In the genomic region with DNA sequence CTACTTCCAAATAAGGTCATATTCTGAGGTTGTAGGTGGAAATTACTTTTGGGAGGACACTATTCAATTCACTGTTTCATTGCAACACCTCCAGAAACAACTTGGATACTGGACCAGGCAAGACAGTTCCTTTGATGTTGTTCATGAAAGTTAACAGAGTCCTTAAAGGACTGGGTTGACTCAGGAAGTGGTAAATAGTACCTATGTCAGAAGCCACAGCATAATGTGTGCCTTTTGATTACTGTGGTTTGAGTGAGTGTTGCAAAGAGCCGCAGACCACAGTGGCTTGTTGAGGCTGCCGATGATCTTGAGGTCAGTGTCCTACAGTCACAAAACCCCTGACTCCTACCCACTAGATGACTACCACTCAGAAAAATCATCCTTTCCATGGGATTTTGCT, we compare ENCODE assay signal across 8 cellular contexts. TPM values are rescaled to one million over a fixed set of nuclear protein-coding genes. Genes with fewer than 3 reads are reported as not detected.
DNase-seq lines count a peak whose midpoint lies in the region; ATAC-seq, FAIRE-seq and TF ChIP-seq lines count a peak whose summit lies in the region.

No MANE protein-coding gene starts in this region.

- ATAC-seq in GM18868 (IDR thresholded peaks at IDR 0.05; ENCODE audit: unreplicated experiment) = peak; percentile 90
- ATAC-seq in HG02970 (IDR thresholded peaks at IDR 0.05; ENCODE audit: low FRiP score, unreplicated experiment) = peak; percentile 64
- ATAC-seq in GM12878 = peak; percentile 99
- no peak for ATAC-seq in heart left ventricle

- POLR2A ChIA-PET in GM12878 (lab: Charles Lee) = no interaction called here

- in situ Hi-C loops in GM12878 (cut with MboI) = no loop called here

- H3K4me1 ChIP-seq in GM12878 (ENCODE audit: control insufficient read depth, insufficient read depth, low read length) (no peaks in the 10 kb centered on the region), heart left ventricle (no peaks in the 10 kb centered on the region)

- TF ChIP-seq POLR2A in GM12878 (IDR thresholded peaks at IDR 0.05; ENCODE audit: low read depth, low read length) (no peak), heart left ventricle (IDR thresholded peaks at IDR 0.05) (no peak)

- H2AFZ ChIP-seq in GM12878 (ENCODE audit: control insufficient read depth, low read depth, low read length) = no peak overlapping the region

- SMC1A ChIA-PET in GM12878 (lab: Charles Lee; ENCODE audit: uncharacterized antibody, unreplicated experiment) = no interaction called here

- intact Hi-C loops in GM12878 (cut with micrococcal nuclease; ENCODE audit: unreplicated experiment) = no loop called here
- intact Hi-C loops in heart left ventricle (cut with DNase I) = no loop called here

- peak; percentile 83; a peak in 3 of 4 replicates for TF ChIP-seq EP300 in GM12878 (IDR thresholded peaks at IDR 0.05; ENCODE audit: borderline replicate concordance in 1 of 2, control insufficient read depth in 1 of 2, low read depth in 2 of 2, low read length in 2 of 2)

- H3K9ac ChIP-seq in GM12878 (ENCODE audit: control insufficient read depth, insufficient read depth, low read length) = no peak overlapping the region

- peak; percentile 84 for FAIRE-seq in GM12878 (lab: Jason Lieb, UNC)

- TF ChIP-seq CTCF in GM12878 (IDR thresholded peaks at IDR 0.05 in 2 of 3, conservative IDR thresholded peaks at IDR 0.05 in 1 of 3; ENCODE audit: control insufficient read depth in 2 of 3, extremely low read depth in 1 of 3, insufficient read depth in 1 of 3, low read depth in 3 of 3, low read length in 3 of 3) (no peak), heart left ventricle (IDR thresholded peaks at IDR 0.05) (no peak)

- no TSS peak for BruUV-seq in GM12878 (replicated peaks; lab: Mats Ljungman, UMichigan)

- H3K4me3 ChIP-seq in GM12878 = no peak overlapping the region
- no peak overlapping the region for H3K4me3 ChIP-seq in heart left ventricle

- 0% methylated on average over 2 of the region's 2 CpGs for WGBS in GM12878 (ENCODE audit: insufficient coverage, insufficient replicate concordance, low lambda C conversion rate, missing lambda C conversion rate)
- 78 to 85% (median 83%) methylated on average over 2 of the region's 2 CpGs for WGBS in heart left ventricle, 4 donors

- H3K9me3 ChIP-seq in GM12878 (replicated peaks; ENCODE audit: control insufficient read depth, insufficient read depth, low read length) = peaks cover 1% of the 10 kb centered on the region; the same call in 2 of the 3 replicates
- H3K9me3 ChIP-seq in heart left ventricle = no peaks in the 10 kb centered on the region

- no peaks in the 10 kb centered on the region for H3K79me2 ChIP-seq in GM12878 (ENCODE audit: control insufficient read depth, insufficient read depth, low read length)

- H3K27ac ChIP-seq in GM12878 (ENCODE audit: control insufficient read depth, insufficient read depth) (no peak overlapping the region), heart left ventricle (no peak overlapping the region)

- no peak overlapping the region for H3K4me2 ChIP-seq in GM12878 (ENCODE audit: control insufficient read depth, insufficient read depth)

- H3K27me3 ChIP-seq in GM12878 (replicated peaks in 1 of 2; ENCODE audit: control insufficient read depth in 2 of 2, insufficient read depth in 2 of 2, low read length in 1 of 2) = no peaks in the 10 kb centered on the region; a peak in 1 of 4 replicates
- H3K27me3 ChIP-seq in heart left ventricle = peaks cover 0 to 8% (median 0%) of the 10 kb centered on the region in 9 donors

- CTCF ChIA-PET in GM12878 (lab: Yijun Ruan, JAX) = no interaction called here

- DNase-seq in SW480 (ENCODE audit: low spot score) = peak; percentile 97
- peak; percentile 76 for DNase-seq in GM12878 (ENCODE audit: low read depth, low spot score)
- no peak for DNase-seq in cerebellum (ENCODE audit: low spot score)
- DNase-seq in NCI-H524 treated with DMSO at 0.1 percent for 48 hours (lab: John Stamatoyannopoulos, UW) = no peak
- no peak for DNase-seq in islet precursor cell
- DNase-seq in heart left ventricle = no peak

- no peak for TF ChIP-seq RAD21 in GM12878 (IDR thresholded peaks at IDR 0.05; ENCODE audit: insufficient read depth, low read depth, low read length)

- H3K36me3 ChIP-seq in GM12878 (ENCODE audit: control insufficient read depth in 2 of 2, insufficient read depth in 2 of 2, low read length in 1 of 2) (no peaks in the 10 kb centered on the region), heart left ventricle (no peaks in the 10 kb centered on the region)

- RAD21 ChIA-PET in GM12878 (lab: Charles Lee; ENCODE audit: unreplicated experiment) = interaction anchor here (0.7 kb wide), 1 partner anchor 87 kb away, joined by 3 read pairs; no protein-coding TSS in a partner anchor

- no peaks in the 10 kb centered on the region for H4K20me1 ChIP-seq in GM12878 (ENCODE audit: control insufficient read depth, insufficient read depth)

TF ChIP-seq in GM12878, 131 proteins besides CTCF, POLR2A, EP300 and RAD21 (continues in another document):
- TF ChIP-seq NFXL1 (IDR thresholded peaks at IDR 0.05; ENCODE audit: borderline replicate concordance) (no peak), EED (IDR thresholded peaks at IDR 0.05; ENCODE audit: low read depth) (peak; percentile 85), ETV6 (conservative IDR thresholded peaks at IDR 0.05 in 1 of 2, IDR thresholded peaks at IDR 0.05 in 1 of 2; ENCODE audit: borderline replicate concordance in 1 of 2, low read depth in 1 of 2) (peak in 1 of 2 experiments; percentile 47; a peak in 1 of 4 replicates), PKNOX1 (IDR thresholded peaks at IDR 0.05) (peak; percentile 39; the same call in 1 of the 2 replicates), RUNX3 (IDR thresholded peaks at IDR 0.05; ENCODE audit: low read length) (peak; percentile 100), SRF (IDR thresholded peaks at IDR 0.05; ENCODE audit: low read depth in 2 of 2, low read length in 2 of 2) (no peak), HCFC1 (IDR thresholded peaks at IDR 0.05; ENCODE audit: low read length) (no peak), TBL1XR1 (IDR thresholded peaks at IDR 0.05; ENCODE audit: low read depth, low read length) (peak; percentile 89; the same call in 1 of the 2 replicates), DPF2 (IDR thresholded peaks at IDR 0.05) (peak; percentile 95), FOXM1 (IDR thresholded peaks at IDR 0.05; ENCODE audit: low read depth, low read length) (peak; percentile 67; the same call in 1 of the 2 replicates), NR2F1 (conservative IDR thresholded peaks at IDR 0.05) (peak; percentile 97), RCOR1 (conservative IDR thresholded peaks at IDR 0.05; ENCODE audit: low read depth, low read length) (0 out of 2 replicates have a peak, but pooled peaks have one; percentile 29)
- TF ChIP-seq, protein P1, sequence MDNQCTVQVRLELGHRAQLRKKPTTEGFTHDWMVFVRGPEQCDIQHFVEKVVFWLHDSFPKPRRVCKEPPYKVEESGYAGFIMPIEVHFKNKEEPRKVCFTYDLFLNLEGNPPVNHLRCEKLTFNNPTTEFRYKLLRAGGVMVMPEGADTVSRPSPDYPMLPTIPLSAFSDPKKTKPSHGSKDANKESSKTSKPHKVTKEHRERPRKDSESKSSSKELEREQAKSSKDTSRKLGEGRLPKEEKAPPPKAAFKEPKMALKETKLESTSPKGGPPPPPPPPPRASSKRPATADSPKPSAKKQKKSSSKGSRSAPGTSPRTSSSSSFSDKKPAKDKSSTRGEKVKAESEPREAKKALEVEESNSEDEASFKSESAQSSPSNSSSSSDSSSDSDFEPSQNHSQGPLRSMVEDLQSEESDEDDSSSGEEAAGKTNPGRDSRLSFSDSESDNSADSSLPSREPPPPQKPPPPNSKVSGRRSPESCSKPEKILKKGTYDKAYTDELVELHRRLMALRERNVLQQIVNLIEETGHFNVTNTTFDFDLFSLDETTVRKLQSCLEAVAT (IDR thresholded peaks at IDR 0.05) = peak; percentile 99

RNA-seq across cellular contexts. Expression of gene IL20RA, which starts 10.9 kb away (rescaled TPM):
- 0.19 TPM in 1 of 2 replicates, not detected in the other for total RNA-seq in GM12878 (2013; cell fraction: nucleolus; rRNA removed)
- total RNA-seq in GM12878 (2014; rRNA removed) = 0.11 TPM in 1 of 2 replicates, not detected in the other
- total RNA-seq in GM12878 (2014; rRNA removed; fragmentation: Illumina TruSeq; extraction: Trizol) = 0.09 TPM in 1 of 2 replicates, not detected in the other
- total RNA-seq in GM12878 (2021) = 0.08 TPM in 1 of 2 replicates, not detected in the other
- polyA plus RNA-seq in GM12878 (2011; ENCODE audit: low read depth) = not detected
- 0.11 and 0.16 TPM in 2 replicates for polyA plus RNA-seq in GM12878 (2011; rRNA removed)
- 0.02 and 0.06 TPM in 2 replicates for polyA plus RNA-seq in GM12878 (2011; cell fraction: cytosol; rRNA removed)
- polyA plus RNA-seq in GM12878 (2011; cell fraction: nucleus; rRNA removed) = 0.06 and 0.09 TPM in 2 replicates
- polyA plus RNA-seq in GM12878 (2012) = not detected in 2 replicates
- polyA plus RNA-seq in GM12878 (2014; fragmentation: Illumina TruSeq; extraction: Trizol) = 0.03 TPM in 1 of 2 replicates, not detected in the other
- under 1 TPM; 0.02 to 0.16 TPM for polyA plus RNA-seq in GM12878 (2014; fragmentation: Nextera tagmentation; extraction: Ambion mirVana)
- polyA plus RNA-seq in GM12878 (2014; rRNA removed) = 0.05 TPM in 1 of 2 replicates, not detected in the other
- not detected for polyA plus RNA-seq in GM12878 (2016; fragmentation: Nextera tagmentation; extraction: Ambion mirVana)
- not detected in 2 replicates for polyA minus RNA-seq in GM12878 (2011; rRNA and poly(A)+ RNA removed)
- polyA minus RNA-seq in GM12878 (2011; cell fraction: cytosol; rRNA and poly(A)+ RNA removed) = not detected in 2 replicates
- not detected in 2 replicates for polyA minus RNA-seq in GM12878 (2011; cell fraction: nucleus; rRNA and poly(A)+ RNA removed)
- 0.36 TPM for total RNA-seq in cerebellum
- 1 to 10 TPM in 7 of 9 donors, under 1 TPM in 2; 0.35 to 6.9 (median 1.3) TPM for total RNA-seq in heart left ventricle
- 1 to 10 TPM in 1 of 2 donors, under 1 TPM in 1; 0.19 to 2.2 TPM for polyA plus RNA-seq in heart left ventricle

Comparison
In these comparisons a context has a peak if more than half of its experiments do, and no peak if none do; other contexts are left out.
1. ATAC-seq: peak in GM18868 (single experiment), HG02970 (single experiment) and GM12878 (single experiment); none in heart left ventricle (0 of 4).
2. DNase-seq: peak in SW480 (single experiment) and GM12878 (single experiment); none in cerebellum (single experiment), NCI-H524 treated with DMSO at 0.1 percent for 48 hours (single experiment), islet precursor cell (single experiment) and heart left ventricle (0 of 5).